ENCODE assay signal across 20 cellular contexts in the genomic region with DNA sequence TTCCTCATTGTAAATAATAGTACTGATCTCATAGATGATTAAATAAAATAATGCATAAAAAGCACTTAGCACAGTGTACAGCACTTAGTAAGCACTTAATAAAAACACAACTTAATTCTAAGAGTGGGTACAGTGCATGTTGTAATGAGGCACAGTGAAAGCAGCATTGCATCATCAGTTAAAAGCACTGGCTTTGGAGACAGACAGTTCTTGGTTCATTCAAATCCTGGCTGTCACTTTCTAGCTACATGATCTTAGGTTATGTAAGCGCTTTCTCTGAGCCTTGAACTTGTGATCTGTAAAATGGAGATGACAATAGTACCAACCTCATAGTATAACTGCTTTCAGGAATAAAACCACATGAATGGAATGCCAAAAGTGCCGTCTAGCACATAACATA.
DNase-seq lines count a peak whose midpoint lies in the region; ATAC-seq and TF ChIP-seq lines count a peak whose summit lies in the region.
"Had no signal": no experiment of that assay in that cellular context is flagged by ENCODE, and none has a peak within 500 bp of the region (broad histone marks: within the 10 kb centered on the region; RNA-seq: fewer than 3 reads in every experiment).

No MANE protein-coding gene starts in this region.

- H3K4ac ChIP-seq in mesenchymal stem cell (ENCODE audit: low read depth in 1 of 2, low read length in 2 of 2): no peak overlapping the region

- DNase-seq in SIG-M5 treated with dmso at 0.1 percent for 504 hours (lab: John Stamatoyannopoulos, UW; ENCODE audit: unreplicated experiment) (peak; percentile 10), SIG-M5 (lab: John Stamatoyannopoulos, UW) (no peak), MV-4-11 (lab: John Stamatoyannopoulos, UW) (peak; percentile 27), fibroblast of mammary gland (ENCODE audit: low read depth) (peak; percentile 14), mesenchymal stem cell (peak; percentile 50)
- DNase-seq: DMS53; Karpas-422; NCI-H1105; NCI-H146; NCI-H2029; NCI-H345; NCI-H524; NCI-H774; NK-92 treated with Interleukin-12 subunit alpha and Interleukin-12 subunit beta, amount 100 ng/mL, for 24 hours; SW 1271; T-helper 17 cell had no signal

- H3K27me3 ChIP-seq in mesenchymal stem cell (ENCODE audit: control insufficient read depth in 1 of 2, insufficient read depth in 1 of 2, low read length in 2 of 2): no peaks in the 10 kb centered on the region

- no peak overlapping the region for H4K8ac ChIP-seq in mesenchymal stem cell (ENCODE audit: low read length)

- TF ChIP-seq CTCF in fibroblast of mammary gland (conservative IDR thresholded peaks at IDR 0.05; ENCODE audit: control insufficient read depth, insufficient read depth, low read depth, low read length): no peak

- no peak overlapping the region for H2BK5ac ChIP-seq in mesenchymal stem cell (ENCODE audit: low read depth, low read length, poor library complexity, severe bottlenecking)

- no peak overlapping the region for H3K23ac ChIP-seq in mesenchymal stem cell (ENCODE audit: low read length in 2 of 2)

- H3K9me3 ChIP-seq in mesenchymal stem cell (ENCODE audit: control insufficient read depth, low read length): no peaks in the 10 kb centered on the region

- H2BK15ac ChIP-seq in mesenchymal stem cell (ENCODE audit: low read depth, poor library complexity, severe bottlenecking): no peak overlapping the region

- H3K14ac ChIP-seq in mesenchymal stem cell (ENCODE audit: low read length in 2 of 2): no peak overlapping the region

- no peak overlapping the region for H3K27ac ChIP-seq in mesenchymal stem cell (ENCODE audit: low read length, poor library complexity, severe bottlenecking)
- H3K27ac ChIP-seq: HL-60 had no signal

- no peak overlapping the region for H2AK5ac ChIP-seq in mesenchymal stem cell (ENCODE audit: low read length, severe bottlenecking)

- H4K91ac ChIP-seq in mesenchymal stem cell (ENCODE audit: low read length): no peak overlapping the region

- H3K79me1 ChIP-seq in mesenchymal stem cell (replicated peaks; ENCODE audit: low read length, poor library complexity, severe bottlenecking): no peaks in the 10 kb centered on the region

- H3K36me3 ChIP-seq in mesenchymal stem cell (ENCODE audit: control insufficient read depth in 1 of 2, insufficient read depth in 2 of 2, low read depth in 1 of 2, low read length in 2 of 2): no peaks in the 10 kb centered on the region

- no peaks in the 10 kb centered on the region for H3K4me1 ChIP-seq in mesenchymal stem cell (ENCODE audit: control insufficient read depth, insufficient read depth, low read depth, low read length)

- H2BK12ac ChIP-seq in mesenchymal stem cell (ENCODE audit: low read length in 2 of 2): no peak overlapping the region

- no peak for ATAC-seq in HG03196 (IDR thresholded peaks at IDR 0.05; ENCODE audit: unreplicated experiment)
- no peak for ATAC-seq in HG02981 (IDR thresholded peaks at IDR 0.05; ENCODE audit: unreplicated experiment)
- no peak for ATAC-seq in GM21529 (IDR thresholded peaks at IDR 0.05; ENCODE audit: unreplicated experiment)
- ATAC-seq: T-helper 17 cell had no signal

- H2AFZ ChIP-seq in mesenchymal stem cell (ENCODE audit: low read depth, low read length): no peak overlapping the region

- no peak overlapping the region for H3K4me2 ChIP-seq in mesenchymal stem cell (ENCODE audit: low read length, poor library complexity, severe bottlenecking)

- H3K4me3 ChIP-seq in fibroblast of mammary gland (ENCODE audit: control insufficient read depth, low read depth, low read length) (no peak overlapping the region), mesenchymal stem cell (ENCODE audit: insufficient read depth in 1 of 2, low read depth in 1 of 2, low read length in 2 of 2) (no peak overlapping the region)

- no peak overlapping the region for H3K9ac ChIP-seq in mesenchymal stem cell (ENCODE audit: low read length)

- H3K18ac ChIP-seq in mesenchymal stem cell (ENCODE audit: low read depth in 1 of 2, low read length in 2 of 2): no peak overlapping the region

- WGBS in mesenchymal stem cell: 100% methylated on average over 1 of the region's 2 CpGs

- no peak overlapping the region for H2BK120ac ChIP-seq in mesenchymal stem cell (ENCODE audit: low read depth, low read length)
